20 cellular contexts compared by ENCODE assay signal in the genomic region with DNA sequence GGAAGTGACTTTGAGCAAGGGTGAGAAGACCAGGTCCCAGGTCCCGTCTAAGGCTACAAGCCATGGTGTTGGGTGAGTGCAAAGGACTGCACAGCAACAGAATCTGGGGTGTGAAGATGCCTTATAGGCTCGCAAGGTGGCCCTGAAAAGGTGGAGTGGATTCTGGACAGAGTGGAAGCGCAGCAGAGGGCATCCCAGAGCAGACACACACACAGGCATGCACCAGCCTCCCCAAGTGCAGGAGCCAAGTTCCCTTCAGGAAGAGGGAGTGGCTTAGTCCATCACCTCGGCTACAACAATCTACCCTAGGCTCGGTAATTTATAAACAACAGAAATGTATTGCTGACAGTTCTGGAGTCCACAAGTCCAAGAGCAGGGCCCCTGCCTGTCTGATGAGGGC.
"Had no signal": no experiment of that assay in that cellular context is flagged by ENCODE, and none has a peak within 500 bp of the region (broad histone marks: within the 10 kb centered on the region; RNA-seq: fewer than 3 reads in every experiment).

No MANE protein-coding gene starts in this region.

- H3K9me3 ChIP-seq: pancreas, tibial artery, vagina had no signal

- FAIRE-seq: pancreas had no signal

- H3K27ac ChIP-seq: cardiac muscle cell, neural progenitor cell, pancreas, tibial artery, vagina had no signal

- H3K36me3 ChIP-seq: cardiac muscle cell, neural progenitor cell, pancreas, tibial artery, vagina had no signal

- H3K27me3 ChIP-seq: cardiac muscle cell, neural progenitor cell, pancreas had no signal

- DNase-seq: activated CD4-positive, alpha-beta memory T cell treated with anti-CD3 and anti-CD28 coated beads, Interleukin-2, amount 10 ng/mL, durations not matched to agents 7 days and 5 days; activated CD4-positive, alpha-beta T cell treated with anti-CD3 and anti-CD28 coated beads for 48 hours; activated CD4-positive, CD25-positive, alpha-beta regulatory T cell; activated CD8-positive, alpha-beta memory T cell treated with anti-CD3 and anti-CD28 coated beads, Interleukin-2, amount 10 ng/mL, durations not matched to agents 7 days and 5 days; activated naive CD4-positive, alpha-beta T cell; activated naive CD8-positive, alpha-beta T cell treated with anti-CD3 and anti-CD28 coated beads, Interleukin-2, amount 10 ng/mL, durations not matched to agents 7 days and 5 days; amygdala; effector memory CD8-positive, alpha-beta T cell; foreskin fibroblast; hippocampal formation; left ventricle myocardium superior; naive B cell; pancreas; stimulated activated naive CD4-positive, alpha-beta T cell; substantia nigra; T-cell; tibial artery had no signal

- ATAC-seq: activated CD8-positive, alpha-beta memory T cell treated with anti-CD3 and anti-CD28 coated beads, Interleukin-2, amount 10 ng/mL, durations not matched to agents 7 days and 5 days; effector memory CD8-positive, alpha-beta T cell; left ventricle myocardium superior; pancreas; T-cell had no signal

- H3K4me3 ChIP-seq: cardiac muscle cell, neural progenitor cell, pancreas, tibial artery, vagina had no signal
